8 cellular contexts compared by ENCODE assay signal in genomic region chr5:131640043-131640856, GRCh38. TPM values are rescaled to one million over a fixed set of nuclear protein-coding genes. Genes with fewer than 3 reads are reported as not detected.
DNase-seq lines count a peak whose midpoint lies in the region; ATAC-seq and TF ChIP-seq lines count a peak whose summit lies in the region.

No MANE protein-coding gene starts in this region.

- no peak overlapping the region for H3K4me3 Mint-ChIP-seq in type B pancreatic cell

- H3K4me3 ChIP-seq in fibroblast of the aortic adventitia (ENCODE audit: low read depth, low read length), result no peak overlapping the region

- peaks cover 5% of the 10 kb centered on the region for H3K4me1 Mint-ChIP-seq in type B pancreatic cell (ENCODE audit: unreplicated experiment)

- no peak for ATAC-seq in HG03108 (IDR thresholded peaks at IDR 0.05; ENCODE audit: unreplicated experiment)

- peak; percentile 33 for DNase-seq in activated gamma-delta T cell treated with Interleukin-2 at 50 U/mL for 16 hours
- no peak for DNase-seq in activated gamma-delta T cell (lab: John Stamatoyannopoulos, UW)
- DNase-seq in activated CD4-positive, alpha-beta T cell treated with anti-CD3 and anti-CD28 coated beads for 1 hour, result peak; percentile 32
- DNase-seq in fibroblast of the aortic adventitia (ENCODE audit: low read depth), result peak; percentile 50
- DNase-seq in type B pancreatic cell (ENCODE audit: extremely low spot score, unreplicated experiment), result no peak
- no peak for DNase-seq in UCSD-AML1 (lab: John Stamatoyannopoulos, UW; ENCODE audit: unreplicated experiment)
- no peak for DNase-seq in posterior vena cava (ENCODE audit: low spot score)

- no peak for TF ChIP-seq CTCF in fibroblast of the aortic adventitia (IDR thresholded peaks at IDR 0.05; ENCODE audit: insufficient read depth, low read length)
- TF ChIP-seq CTCF in type B pancreatic cell (conservative IDR thresholded peaks at IDR 0.05), result no peak

- intact Hi-C loops in posterior vena cava (cut with DNase I), result no loop called here

- H3K36me3 Mint-ChIP-seq in type B pancreatic cell, result peaks cover under 1% of the 10 kb centered on the region

- peak overlapping the region; percentile 24 for H3K27ac Mint-ChIP-seq in type B pancreatic cell

- no peaks in the 10 kb centered on the region for H3K27me3 Mint-ChIP-seq in type B pancreatic cell

- H3K9me3 Mint-ChIP-seq in type B pancreatic cell, result no peaks in the 10 kb centered on the region

RNA-seq across cellular contexts. Expression of gene RAPGEF6, which starts 5.2 kb away (rescaled TPM):
- total RNA-seq in fibroblast of the aortic adventitia (ENCODE audit: low replicate concordance) (17.5 and 47.0 TPM in 2 replicates), type B pancreatic cell (ENCODE audit: low replicate concordance) (15.6 and 23.4 TPM in 2 replicates), posterior vena cava (10 to 100 TPM; 18.9 to 19.9 TPM)

Comparison
In these comparisons a context has a peak if more than half of its experiments do, and no peak if none do; other contexts are left out.
1. DNase-seq: peak in activated gamma-delta T cell treated with Interleukin-2 at 50 U/mL for 16 hours (single experiment), activated CD4-positive, alpha-beta T cell treated with anti-CD3 and anti-CD28 coated beads for 1 hour (single experiment) and fibroblast of the aortic adventitia (single experiment); none in activated gamma-delta T cell (single experiment), type B pancreatic cell (single experiment), UCSD-AML1 (single experiment) and posterior vena cava (single experiment).